In genomic region chr3:98954242-98954641, GRCh38 we compare ENCODE assay signal across 16 cellular contexts.
"Had no signal": no experiment of that assay in that cellular context is flagged by ENCODE, and none has a peak within 500 bp of the region (broad histone marks: within the 10 kb centered on the region; RNA-seq: fewer than 3 reads in every experiment).

No MANE protein-coding gene starts in this region.

- H3K4me3 Mint-ChIP-seq: activated naive CD4-positive, alpha-beta T cell treated with anti-CD3 and anti-CD28 coated beads, Interleukin-2, amount 10 ng/mL, durations not matched to agents 7 days and 5 days; activated T-helper 17 cell treated with anti-CD3 and anti-CD28 coated beads, Interleukin-2, amount 50 U/mL, for 72 hours; central memory CD8-positive, alpha-beta T cell; stimulated activated naive CD8-positive, alpha-beta T cell treated with anti-CD3 and anti-CD28 coated beads, Interleukin-15, amount 100 ng/mL, for 72 hours had no signal

- FAIRE-seq: islet of Langerhans had no signal

- H3K36me3 Mint-ChIP-seq: activated naive CD4-positive, alpha-beta T cell treated with anti-CD3 and anti-CD28 coated beads, Interleukin-2, amount 10 ng/mL, durations not matched to agents 7 days and 5 days had no signal

- H3K9me3 ChIP-seq: adrenal gland, body of pancreas, ovary, thoracic aorta had no signal

- H3K36me3 ChIP-seq: adrenal gland, ovary, thoracic aorta had no signal

- H3K27me3 ChIP-seq: adrenal gland, body of pancreas, ovary had no signal

- H3K4me1 Mint-ChIP-seq: activated naive CD4-positive, alpha-beta T cell treated with anti-CD3 and anti-CD28 coated beads, Interleukin-2, amount 10 ng/mL, durations not matched to agents 7 days and 5 days; activated T-helper 17 cell treated with anti-CD3 and anti-CD28 coated beads, Interleukin-2, amount 50 U/mL, for 72 hours; central memory CD8-positive, alpha-beta T cell; stimulated activated naive CD8-positive, alpha-beta T cell treated with anti-CD3 and anti-CD28 coated beads, Interleukin-15, amount 100 ng/mL, for 72 hours had no signal

- H3K9me3 Mint-ChIP-seq: activated naive CD4-positive, alpha-beta T cell treated with anti-CD3 and anti-CD28 coated beads, Interleukin-2, amount 10 ng/mL, durations not matched to agents 7 days and 5 days; activated T-helper 17 cell treated with anti-CD3 and anti-CD28 coated beads, Interleukin-2, amount 50 U/mL, for 72 hours; stimulated activated naive CD8-positive, alpha-beta T cell treated with anti-CD3 and anti-CD28 coated beads, Interleukin-15, amount 100 ng/mL, for 72 hours had no signal

- H3K27ac Mint-ChIP-seq: activated naive CD4-positive, alpha-beta T cell treated with anti-CD3 and anti-CD28 coated beads, Interleukin-2, amount 10 ng/mL, durations not matched to agents 7 days and 5 days; activated T-helper 17 cell treated with anti-CD3 and anti-CD28 coated beads, Interleukin-2, amount 50 U/mL, for 72 hours; stimulated activated naive CD8-positive, alpha-beta T cell treated with anti-CD3 and anti-CD28 coated beads, Interleukin-15, amount 100 ng/mL, for 72 hours had no signal

- DNase-seq: activated CD4-positive, alpha-beta T cell treated with anti-CD3 and anti-CD28 coated beads, Interleukin-2, amount 50 U/mL, for 1 hour; activated naive CD4-positive, alpha-beta T cell treated with anti-CD3 and anti-CD28 coated beads, Interleukin-2, amount 10 ng/mL, durations not matched to agents 7 days and 5 days; activated T-cell treated with anti-CD3 and anti-CD28 coated beads for 4 hours; adrenal gland; body of pancreas; cortex of kidney; effector CD8-positive, alpha-beta T cell; head of caudate nucleus; ovary; stimulated activated CD4-positive, alpha-beta T cell treated with anti-CD3 and anti-CD28 coated beads, Interleukin-15, amount 100 ng/mL, for 24 hours; stimulated activated CD4-positive, alpha-beta T cell treated with anti-CD3 and anti-CD28 coated beads, Interleukin-4, amount 100 ng/mL, for 24 hours; stimulated activated naive CD8-positive, alpha-beta T cell treated with anti-CD3 and anti-CD28 coated beads, Interleukin-15, amount 100 ng/mL, for 72 hours had no signal

- H3K4me3 ChIP-seq: adrenal gland, body of pancreas, ovary, thoracic aorta had no signal

- H3K27ac ChIP-seq: adrenal gland, body of pancreas, ovary, thoracic aorta had no signal

- H3K27me3 Mint-ChIP-seq: activated naive CD4-positive, alpha-beta T cell treated with anti-CD3 and anti-CD28 coated beads, Interleukin-2, amount 10 ng/mL, durations not matched to agents 7 days and 5 days had no signal

- H3K4me1 ChIP-seq: adrenal gland, body of pancreas had no signal
